20 cellular contexts compared by ENCODE assay signal in genomic region chr4:113653871-113654270, GRCh38.
DNase-seq lines count a peak whose midpoint lies in the region; ATAC-seq, FAIRE-seq and TF ChIP-seq lines count a peak whose summit lies in the region.
"Had no signal": no experiment of that assay in that cellular context is flagged by ENCODE, and none has a peak within 500 bp of the region (broad histone marks: within the 10 kb centered on the region; RNA-seq: fewer than 3 reads in every experiment).

No MANE protein-coding gene starts in this region.

- TF ChIP-seq RAD21 in A549 (conservative IDR thresholded peaks at IDR 0.05 in 1 of 2, IDR thresholded peaks at IDR 0.05 in 1 of 2) = no peak

- H3K27me3 Mint-ChIP-seq in T-helper 17 cell = no peaks in the 10 kb centered on the region
- H3K27me3 Mint-ChIP-seq: CD4-positive, alpha-beta T cell; CD8-positive, alpha-beta memory T cell had no signal

- H3K4me1 ChIP-seq in A549 = peaks cover 68% of the 10 kb centered on the region
- H3K4me1 ChIP-seq: BE2C had no signal

- DNase-seq in A549 (ENCODE audit: low read depth in 1 of 2, low spot score in 1 of 2) = no peak
- DNase-seq in GM18507 (ENCODE audit: extremely low spot score, insufficient read length, low read depth) = no peak
- no peak for DNase-seq in T-helper 17 cell
- DNase-seq in AML-193 (lab: John Stamatoyannopoulos, UW) = no peak
- no peak for DNase-seq in GM10266 (ENCODE audit: extremely low spot score)
- DNase-seq: BE2C; CD4-positive, alpha-beta T cell; CD8-positive, alpha-beta memory T cell; DMS 273 treated with DMSO at 0.1 percent for 48 hours; DMS79; EL; GDM1; GOT3 had no signal

- no peak overlapping the region for H3K4me3 Mint-ChIP-seq in T-helper 17 cell
- H3K4me3 Mint-ChIP-seq: CD14-positive monocyte; CD4-positive, alpha-beta T cell; CD8-positive, alpha-beta memory T cell had no signal

- H3K9me3 ChIP-seq in A549 (no peaks in the 10 kb centered on the region), T-helper 17 cell (ENCODE audit: control insufficient read depth, low read length, poor library complexity, severe bottlenecking) (no peaks in the 10 kb centered on the region)
- H3K9me3 ChIP-seq: BE2C, HAP-1 had no signal

- CTCF ChIA-PET in A549 (lab: Yijun Ruan, JAX) = interaction anchor here (1.1 kb wide), 1 partner anchor 106 kb away, joined by 3 read pairs; no protein-coding TSS in a partner anchor

- peak overlapping the region; percentile 4 for H3K27ac Mint-ChIP-seq in T-helper 17 cell
- H3K27ac Mint-ChIP-seq: CD14-positive monocyte; CD4-positive, alpha-beta T cell; CD8-positive, alpha-beta memory T cell had no signal

- TF ChIP-seq EP300 in A549 (IDR thresholded peaks at IDR 0.05) = no peak

- H3K4me3 ChIP-seq in A549 = no peak overlapping the region
- H3K4me3 ChIP-seq: BLaER1 treated with 17β-estradiol and CSF1 and Interleukin-3, amounts not matched to agents 10 nM and 100 nM; HAP-1 had no signal

- H3K4me2 ChIP-seq in A549 = peak overlapping the region; percentile 55
- H3K4me2 ChIP-seq: BLaER1 treated with 17β-estradiol and CSF1 and Interleukin-3, amounts not matched to agents 10 nM and 100 nM had no signal

- peaks cover 2% of the 10 kb centered on the region for H3K36me3 Mint-ChIP-seq in T-helper 17 cell (ENCODE audit: low read depth)
- H3K36me3 Mint-ChIP-seq: CD14-positive monocyte had no signal

- H3K27ac ChIP-seq in A549 = peak overlapping the region in 1 of 2 experiments; percentile 4; a peak in 1 of 6 replicates
- H3K27ac ChIP-seq: BLaER1 treated with 17β-estradiol and CSF1 and Interleukin-3, amounts not matched to agents 10 nM and 100 nM had no signal

- POLR2A ChIA-PET in A549 (lab: Yijun Ruan, JAX) = no interaction called here

- TF ChIP-seq CTCF in A549 (IDR thresholded peaks at IDR 0.05) (no peak), GM10266 (IDR thresholded peaks at IDR 0.05; ENCODE audit: control insufficient read depth, insufficient read depth, low read depth, missing control alignments) (no peak)

- no peak for TF ChIP-seq POLR2A in A549 (IDR thresholded peaks at IDR 0.05; ENCODE audit: low read length)

- peaks cover 25% of the 10 kb centered on the region for H3K4me1 Mint-ChIP-seq in T-helper 17 cell
- H3K4me1 Mint-ChIP-seq: CD14-positive monocyte had no signal

- no peak for ATAC-seq in A549
- no peak for ATAC-seq in T-helper 17 cell
- no peak for ATAC-seq in GM21717 (IDR thresholded peaks at IDR 0.05; ENCODE audit: unreplicated experiment)

- 41% methylated on average over 3 of the region's 3 CpGs for WGBS in A549 (ENCODE audit: missing lambda C conversion rate)

- no peak for FAIRE-seq in A549 (lab: Jason Lieb, UNC)
- FAIRE-seq in GM18507 (lab: Jason Lieb, UNC) = peak; percentile 24
- FAIRE-seq: D721Med, GM12892, H54 had no signal

TF ChIP-seq in A549, 52 proteins besides CTCF, POLR2A, EP300 and RAD21:
- TF ChIP-seq NPAS2 (CRISPR knock-in tag; IDR thresholded peaks at IDR 0.05; ENCODE audit: borderline replicate concordance) (no peak), RFX5 (IDR thresholded peaks at IDR 0.05) (no peak), GATA3 (IDR thresholded peaks at IDR 0.05; ENCODE audit: borderline replicate concordance) (no peak), MAZ (IDR thresholded peaks at IDR 0.05; ENCODE audit: borderline replicate concordance, low read depth, low read length) (no peak), FOSB (CRISPR knock-in tag; IDR thresholded peaks at IDR 0.05) (no peak), BCL3 (IDR thresholded peaks at IDR 0.05) (no peak), HDAC2 (IDR thresholded peaks at IDR 0.05) (no peak), ZC3H11A (IDR thresholded peaks at IDR 0.05) (no peak)
